Comparison of ENCODE assay signal across 11 cellular contexts in genomic region chr22:24435861-24436351, GRCh38. TPM values are rescaled to one million over a fixed set of nuclear protein-coding genes. Genes with fewer than 3 reads are reported as not detected.
DNase-seq lines count a peak whose midpoint lies in the region; ATAC-seq, FAIRE-seq and TF ChIP-seq lines count a peak whose summit lies in the region.
"Had no signal": no experiment of that assay in that cellular context is flagged by ENCODE, and none has a peak within 500 bp of the region (broad histone marks: within the 10 kb centered on the region; RNA-seq: fewer than 3 reads in every experiment).

No MANE protein-coding gene starts in this region.

- CTCF ChIA-PET in naive thymus-derived CD4-positive, alpha-beta T cell (lab: Charles Lee): interaction anchor here (0.5 to 2.5 kb wide), 4 partner anchors 10 to 92 kb away, joined by 3 to 15 read pairs (median 6); no protein-coding TSS in a partner anchor

- peak overlapping the region in 2 of 3 donors; percentile 99 for H3K27ac Mint-ChIP-seq in IgD-negative memory B cell
- no peak overlapping the region for H3K27ac Mint-ChIP-seq in astrocyte (ENCODE audit: unreplicated experiment)
- H3K27ac Mint-ChIP-seq in naive thymus-derived CD4-positive, alpha-beta T cell: peak overlapping the region; percentile 72 to 97 (median 92)

- TF ChIP-seq CTCF in astrocyte (IDR thresholded peaks at IDR 0.05; ENCODE audit: insufficient read depth, low read depth, low read length): no peak
- no peak for TF ChIP-seq CTCF in mucosa of descending colon (IDR thresholded peaks at IDR 0.05)

- peak overlapping the region; percentile 43 for H2AFZ ChIP-seq in astrocyte (ENCODE audit: low read depth, low read length)

- H3K27me3 Mint-ChIP-seq in IgD-negative memory B cell (no peaks in the 10 kb centered on the region), astrocyte (ENCODE audit: low read depth, unreplicated experiment) (peaks cover 9% of the 10 kb centered on the region)
- no peaks in the 10 kb centered on the region for H3K27me3 Mint-ChIP-seq in naive thymus-derived CD4-positive, alpha-beta T cell

- peak overlapping the region in 10 of 11 experiments; percentile 65 to 82 (median 74); a peak in 16 of 22 replicates for H3K9ac ChIP-seq in BLaER1 treated with 17β-estradiol and CSF1 and Interleukin-3, amounts not matched to agents 10 nM and 100 nM
- no peak overlapping the region for H3K9ac ChIP-seq in astrocyte (ENCODE audit: low read length)

- no peaks in the 10 kb centered on the region for H3K9me3 ChIP-seq in BLaER1 treated with 17β-estradiol and CSF1 and Interleukin-3, amounts not matched to agents 10 nM and 100 nM (replicated peaks in 1 of 11)
- H3K9me3 ChIP-seq in astrocyte (ENCODE audit: insufficient read depth, low read depth, low read length) (no peaks in the 10 kb centered on the region), mucosa of descending colon (no peaks in the 10 kb centered on the region)
- no peaks in the 10 kb centered on the region for H3K9me3 ChIP-seq in naive thymus-derived CD4-positive, alpha-beta T cell (ENCODE audit: control insufficient read depth in 2 of 3, low read length in 3 of 3)

- H3K4me2 ChIP-seq in BLaER1 treated with 17β-estradiol and CSF1 and Interleukin-3, amounts not matched to agents 10 nM and 100 nM: peak overlapping the region; percentile 90 to 99 (median 97)
- H3K4me2 ChIP-seq in astrocyte (ENCODE audit: low read length): no peak overlapping the region

- H4K20me1 ChIP-seq in BLaER1 treated with 17β-estradiol and CSF1 and Interleukin-3, amounts not matched to agents 10 nM and 100 nM: peaks cover 0 to 16% (median 0%) of the 10 kb centered on the region in 11 experiments; a peak in 5 of 22 replicates
- no peaks in the 10 kb centered on the region for H4K20me1 ChIP-seq in astrocyte (ENCODE audit: insufficient read depth, low read length)

- no peak for DNase-seq in astrocyte (ENCODE audit: low read depth)
- DNase-seq in naive thymus-derived CD4-positive, alpha-beta T cell: no peak
- DNase-seq in glomerular visceral epithelial cell (ENCODE audit: extremely low spot score): no peak
- DNase-seq in mucosa of descending colon: no peak
- no peak for DNase-seq in cerebellar cortex (ENCODE audit: low spot score)
- DNase-seq: activated CD4-positive, alpha-beta T cell treated with anti-CD3 and anti-CD28 coated beads for 1 hour; DMS 273 treated with DMSO at 0.1 percent for 48 hours; NK-92 treated with Interleukin-12 subunit alpha and Interleukin-12 subunit beta, amount 100 ng/mL, for 24 hours had no signal

- no peaks in the 10 kb centered on the region for H3K36me3 ChIP-seq in BLaER1 treated with 17β-estradiol and CSF1 and Interleukin-3, amounts not matched to agents 10 nM and 100 nM
- no peaks in the 10 kb centered on the region for H3K36me3 ChIP-seq in astrocyte (ENCODE audit: insufficient read depth, low read length)
- H3K36me3 ChIP-seq in naive thymus-derived CD4-positive, alpha-beta T cell (ENCODE audit: control insufficient read depth in 2 of 3, insufficient read depth in 3 of 3, low read length in 3 of 3): peaks cover 0 to 73% (median 26%) of the 10 kb centered on the region in 3 experiments
- no peaks in the 10 kb centered on the region for H3K36me3 ChIP-seq in mucosa of descending colon (ENCODE audit: low read depth)

- no peaks in the 10 kb centered on the region for H3K27me3 ChIP-seq in BLaER1 treated with 17β-estradiol and CSF1 and Interleukin-3, amounts not matched to agents 10 nM and 100 nM
- H3K27me3 ChIP-seq in astrocyte (ENCODE audit: insufficient read depth, low read length): no peaks in the 10 kb centered on the region
- H3K27me3 ChIP-seq in naive thymus-derived CD4-positive, alpha-beta T cell (ENCODE audit: control insufficient read depth in 2 of 2, insufficient read depth in 2 of 2, low read length in 2 of 2): no peaks in the 10 kb centered on the region

- ATAC-seq in naive thymus-derived CD4-positive, alpha-beta T cell: no peak
- no peak for ATAC-seq in mucosa of descending colon
- no peak for ATAC-seq in GM19035 (IDR thresholded peaks at IDR 0.05; ENCODE audit: unreplicated experiment)

- H3K36me3 Mint-ChIP-seq in IgD-negative memory B cell (peaks cover under 1% of the 10 kb centered on the region), astrocyte (ENCODE audit: low read depth, unreplicated experiment) (peaks cover 3% of the 10 kb centered on the region)
- H3K36me3 Mint-ChIP-seq in naive thymus-derived CD4-positive, alpha-beta T cell: peaks cover 0 to 17% (median 12%) of the 10 kb centered on the region in 5 donors

- H3K9me3 Mint-ChIP-seq in IgD-negative memory B cell (no peaks in the 10 kb centered on the region), astrocyte (ENCODE audit: unreplicated experiment) (peaks cover 4% of the 10 kb centered on the region)
- H3K9me3 Mint-ChIP-seq in naive thymus-derived CD4-positive, alpha-beta T cell: peaks cover 0 to 2% (median 0%) of the 10 kb centered on the region in 11 donors

- H3K4me1 Mint-ChIP-seq in IgD-negative memory B cell (peaks cover 35 to 69% (median 57%) of the 10 kb centered on the region in 3 donors), astrocyte (ENCODE audit: low read depth, unreplicated experiment) (peaks cover 11% of the 10 kb centered on the region)
- peaks cover 37 to 93% (median 83%) of the 10 kb centered on the region in 7 donors for H3K4me1 Mint-ChIP-seq in naive thymus-derived CD4-positive, alpha-beta T cell

- H3K4me3 Mint-ChIP-seq in IgD-negative memory B cell: peak overlapping the region in 2 of 4 donors; percentile 23 to 84
- no peak overlapping the region for H3K4me3 Mint-ChIP-seq in astrocyte (ENCODE audit: unreplicated experiment)
- H3K4me3 Mint-ChIP-seq in naive thymus-derived CD4-positive, alpha-beta T cell: peak overlapping the region in 2 of 10 donors; percentile 80 to 84

- peak overlapping the region; percentile 76 to 95 (median 87); a peak in 20 of 22 replicates for H3K27ac ChIP-seq in BLaER1 treated with 17β-estradiol and CSF1 and Interleukin-3, amounts not matched to agents 10 nM and 100 nM
- H3K27ac ChIP-seq in astrocyte (ENCODE audit: low read depth, low read length): no peak overlapping the region
- H3K27ac ChIP-seq in naive thymus-derived CD4-positive, alpha-beta T cell (ENCODE audit: low read depth, low read length): peak overlapping the region; percentile 97

- H3K4me3 ChIP-seq in BLaER1 treated with 17β-estradiol and CSF1 and Interleukin-3, amounts not matched to agents 10 nM and 100 nM: no peak overlapping the region; a peak in 1 of 20 replicates
- H3K4me3 ChIP-seq in astrocyte (ENCODE audit: insufficient read depth, low read depth, low read length) (no peak overlapping the region), mucosa of descending colon (no peak overlapping the region)
- H3K4me3 ChIP-seq in naive thymus-derived CD4-positive, alpha-beta T cell (ENCODE audit: low read length): no peak overlapping the region

- intact Hi-C loops in naive thymus-derived CD4-positive, alpha-beta T cell (cut with micrococcal nuclease): loop anchor here in 1 of 2 donors (1.0 to 10.0 kb wide), 2 partner anchors 9 to 61 kb away; partner anchors contain the start of gene ADORA2A
- intact Hi-C loops in mucosa of descending colon (cut with DNase I, micrococcal nuclease): no loop called here

- peaks cover 99 to 100% (median 100%) of the 10 kb centered on the region in 10 experiments for H3K4me1 ChIP-seq in BLaER1 treated with 17β-estradiol and CSF1 and Interleukin-3, amounts not matched to agents 10 nM and 100 nM
- H3K4me1 ChIP-seq in astrocyte (ENCODE audit: insufficient read depth, low read length): peaks cover 26% of the 10 kb centered on the region
- H3K4me1 ChIP-seq in naive thymus-derived CD4-positive, alpha-beta T cell (ENCODE audit: control insufficient read depth in 2 of 2, insufficient read depth in 2 of 2, low read length in 2 of 2): peaks cover 67 to 70% of the 10 kb centered on the region in 2 donors
- peaks cover 36% of the 10 kb centered on the region for H3K4me1 ChIP-seq in mucosa of descending colon (ENCODE audit: low read depth)

- no peak for FAIRE-seq in astrocyte (lab: Jason Lieb, UNC)

- POLR2A ChIA-PET in naive thymus-derived CD4-positive, alpha-beta T cell (lab: Charles Lee): interaction anchor here (0.7 to 5.1 kb wide), 4 partner anchors 9 to 119 kb away, joined by 3 to 32 read pairs (median 4); partner anchors contain the start of genes ADORA2A and GUCD1

- H3K79me2 ChIP-seq in astrocyte (ENCODE audit: insufficient read depth, low read length): no peaks in the 10 kb centered on the region

RNA-seq across cellular contexts. Expression of gene ADORA2A, which starts 8.5 kb away (rescaled TPM):
- polyA plus RNA-seq in IgD-negative memory B cell: 26.6 TPM
- total RNA-seq in astrocyte: 2.2 and 3.9 TPM in 2 replicates
- 10 to 100 TPM; 22.5 to 43.7 (median 33.4) TPM for total RNA-seq in naive thymus-derived CD4-positive, alpha-beta T cell
- 100 to 1,000 TPM in 1 of 2 donors, 10 to 100 TPM in 1; 79.5 to 127 TPM for polyA plus RNA-seq in naive thymus-derived CD4-positive, alpha-beta T cell
- total RNA-seq in mucosa of descending colon: 1 to 10 TPM; 2.1 to 4.0 (median 3.6) TPM

RNA-seq across cellular contexts. Expression of gene UPB1, which starts 59.2 kb away (rescaled TPM):
- not detected for polyA plus RNA-seq in IgD-negative memory B cell
- 0.30 TPM in 1 of 2 replicates, not detected in the other for total RNA-seq in astrocyte
- 1 to 10 TPM in 4 of 5 experiments, under 1 TPM in 1; 0.70 to 3.4 (median 2.1) TPM for total RNA-seq in naive thymus-derived CD4-positive, alpha-beta T cell
- polyA plus RNA-seq in naive thymus-derived CD4-positive, alpha-beta T cell: under 1 TPM; 0.14 to 0.15 TPM
- total RNA-seq in mucosa of descending colon: under 1 TPM; 0.16 to 0.20 (median 0.19) TPM
